Comparison of ENCODE assay signal across 8 cellular contexts in the genomic region with DNA sequence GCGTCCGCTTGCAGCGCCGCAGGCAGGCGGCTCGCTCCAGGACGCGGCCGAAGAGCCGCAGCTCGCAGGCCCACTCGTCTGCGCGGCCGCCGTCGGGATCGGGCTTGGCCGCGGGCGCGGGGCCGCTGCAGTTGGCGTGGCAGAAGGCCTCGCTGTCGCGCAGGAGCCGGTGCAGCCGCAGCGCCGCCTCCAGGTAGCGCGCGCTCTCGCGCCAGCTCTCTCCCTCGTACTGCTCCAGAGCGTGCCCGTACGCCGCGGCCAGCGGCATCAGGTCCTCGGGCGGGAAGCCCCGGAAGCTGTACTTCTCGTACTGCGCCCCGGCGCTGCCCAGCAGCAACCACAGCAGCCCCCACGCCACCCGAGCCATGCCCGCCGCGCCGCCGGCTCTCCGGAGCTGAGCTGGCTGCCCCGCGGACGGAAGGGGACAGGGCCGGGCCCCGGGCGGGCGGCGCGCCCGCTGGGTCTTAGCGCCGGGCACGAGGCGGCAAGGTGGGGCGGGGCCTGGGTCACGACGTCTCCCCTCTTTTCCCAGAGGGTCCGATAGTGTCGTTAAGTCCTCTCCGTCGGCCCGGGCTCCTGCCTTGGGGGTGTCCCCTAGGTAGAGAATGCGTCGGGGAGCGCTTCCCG. TPM values are rescaled to one million over a fixed set of nuclear protein-coding genes. Genes with fewer than 3 reads are reported as not detected.
DNase-seq lines count a peak whose midpoint lies in the region; ATAC-seq and TF ChIP-seq lines count a peak whose summit lies in the region.

P3H4 (minus strand) TSS at position 401 of the 627 bp plus-strand sequence; CDS start at position 367, 34 bp downstream.

- POLR2A ChIA-PET in GM10248 (lab: Yijun Ruan, JAX): interaction anchor here (0.6 kb wide), 1 partner anchor 35 kb away, joined by 4 read pairs; no protein-coding TSS in a partner anchor

- H3K4me3 ChIP-seq in duodenal mucosa (ENCODE audit: low read depth in 1 of 2, low read length in 2 of 2) (peak within 1 kb of the TSS; percentile 79 to 82), right lobe of liver (peak within 1 kb of the TSS; percentile 70 to 82 (median 80))

- H3K9ac ChIP-seq in duodenal mucosa (ENCODE audit: low read depth in 1 of 2, low read length in 2 of 2): peak within 1 kb of the TSS; percentile 55 to 79

- peak; percentile 42 for TF ChIP-seq POLR2A in right lobe of liver (IDR thresholded peaks at IDR 0.05)

- ATAC-seq in HG03139 (IDR thresholded peaks at IDR 0.05; ENCODE audit: unreplicated experiment) (peak; percentile 64), right lobe of liver (peak; percentile 89 to 95 (median 93)), HG03378 (IDR thresholded peaks at IDR 0.05; ENCODE audit: unreplicated experiment) (no peak)

- no peaks in the 10 kb centered on the region for H3K9me3 ChIP-seq in duodenal mucosa (ENCODE audit: control insufficient read depth in 1 of 2, low read length in 2 of 2)
- no peaks in the 10 kb centered on the region for H3K9me3 ChIP-seq in right lobe of liver

- CTCF ChIA-PET in GM10248 (lab: Yijun Ruan, JAX): interaction anchor here (0.8 to 3.8 kb wide), 19 partner anchors 10 to 116 kb away, joined by 3 to 21 read pairs (median 4); partner anchors contain the start of genes JUP and KLHL11

- DNase-seq in GM10248 (ENCODE audit: extremely low spot score) (peak; percentile 85), NCI-H524 treated with DMSO at 0.1 percent for 48 hours (lab: John Stamatoyannopoulos, UW) (peak; percentile 23), right lobe of liver (peak; percentile 81 to 83 (median 82))
- peak; percentile 72 to 78 for DNase-seq in activated CD4-positive, alpha-beta T cell treated with anti-CD3 and anti-CD28 coated beads, Interleukin-2, amount 50 U/mL, for 48 hours
- DNase-seq in stimulated activated CD4-positive, alpha-beta T cell treated with anti-CD3 and anti-CD28 coated beads, Interleukin-4, amount 100 ng/mL, for 1 hour: peak; percentile 73

- peaks cover 32 to 33% of the 10 kb centered on the region in 2 donors for H3K4me1 ChIP-seq in duodenal mucosa (ENCODE audit: control insufficient read depth in 1 of 2, insufficient read depth in 2 of 2, low read length in 2 of 2)
- H3K4me1 ChIP-seq in right lobe of liver: peaks cover 0 to 10% (median 2%) of the 10 kb centered on the region in 4 donors

- TF ChIP-seq CTCF in GM10248 (IDR thresholded peaks at IDR 0.05; ENCODE audit: control extremely low read depth, extremely low read depth, low read depth, missing control alignments) (peak; percentile 76), right lobe of liver (IDR thresholded peaks at IDR 0.05) (peak; percentile 55 to 80 (median 76))

- peak within 1 kb of the TSS; percentile 32 for H3K27ac ChIP-seq in duodenal mucosa (ENCODE audit: low read depth, low read length)
- H3K27ac ChIP-seq in right lobe of liver: peak within 1 kb of the TSS in 1 of 3 donors; percentile 13

- intact Hi-C loops in right lobe of liver (cut with DNase I): loop anchor here (10.0 kb wide), 2 partner anchors 73 to 143 kb away; no protein-coding TSS in a partner anchor

- H3K27me3 ChIP-seq in duodenal mucosa (ENCODE audit: control insufficient read depth in 1 of 2, insufficient read depth in 2 of 2, low read length in 2 of 2): peaks cover 0 to 3% of the 10 kb centered on the region in 2 donors
- no peaks in the 10 kb centered on the region for H3K27me3 ChIP-seq in right lobe of liver

- no CpG with 5 or more reads among the region's 84 CpGs for WGBS in right lobe of liver (ENCODE audit: insufficient coverage, low coverage, low lambda C conversion rate, missing lambda C conversion rate)

- H3K36me3 ChIP-seq in duodenal mucosa (ENCODE audit: control insufficient read depth in 1 of 2, insufficient read depth in 2 of 2, low read length in 2 of 2) (no peaks in the 10 kb centered on the region), right lobe of liver (no peaks in the 10 kb centered on the region)

RNA-seq across cellular contexts. Expression of gene P3H4, which starts in this region (rescaled TPM):
- total RNA-seq in right lobe of liver: 1 to 10 TPM; 1.8 to 3.8 (median 2.8) TPM

Comparison
In these comparisons a context has a peak if more than half of its experiments do, and no peak if none do; other contexts are left out.
1. DNase-seq: peak in every context shown above with its lines; median percentile 85 in GM10248; 82 in right lobe of liver; 75 in activated CD4-positive, alpha-beta T cell treated with anti-CD3 and anti-CD28 coated beads, Interleukin-2, amount 50 U/mL, for 48 hours; 73 in stimulated activated CD4-positive, alpha-beta T cell treated with anti-CD3 and anti-CD28 coated beads, Interleukin-4, amount 100 ng/mL, for 1 hour; 23 in NCI-H524 treated with DMSO at 0.1 percent for 48 hours.